11 cellular contexts compared by ENCODE assay signal in the genomic region with DNA sequence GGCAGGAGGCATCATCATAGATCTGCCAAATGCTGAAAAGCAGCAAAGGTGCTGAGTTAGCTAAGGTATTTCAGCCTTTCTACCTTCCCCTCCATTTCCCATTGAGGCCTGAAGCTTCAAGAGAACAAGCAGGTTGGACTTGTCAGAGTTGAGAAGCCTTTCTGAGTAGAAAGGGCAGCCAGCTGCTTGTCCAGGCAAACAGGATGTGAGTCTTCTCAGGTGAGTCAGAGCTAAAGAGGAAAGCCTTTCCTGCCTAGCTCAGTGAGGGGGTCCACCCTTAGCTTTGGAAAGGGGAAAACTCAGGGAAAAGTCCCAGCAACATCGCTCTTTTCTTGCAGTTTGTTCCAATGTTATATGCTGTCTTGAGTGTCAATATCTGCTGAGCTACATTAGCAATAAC. TPM values are rescaled to one million over a fixed set of nuclear protein-coding genes. Genes with fewer than 3 reads are reported as not detected.
DNase-seq lines count a peak whose midpoint lies in the region; ATAC-seq and TF ChIP-seq lines count a peak whose summit lies in the region.
"Had no signal": no experiment of that assay in that cellular context is flagged by ENCODE, and none has a peak within 500 bp of the region (broad histone marks: within the 10 kb centered on the region; RNA-seq: fewer than 3 reads in every experiment).

No MANE protein-coding gene starts in this region.

- H3K9me2 ChIP-seq in Karpas-422 (replicated peaks; ENCODE audit: insufficient read depth, low read length), result no peaks in the 10 kb centered on the region

- no peaks in the 10 kb centered on the region for H3K4me1 ChIP-seq in Karpas-422 (ENCODE audit: low read length)
- H3K4me1 ChIP-seq: right atrium auricular region had no signal

- ATAC-seq in GM18909 (IDR thresholded peaks at IDR 0.05; ENCODE audit: poor library complexity, unreplicated experiment), result no peak
- ATAC-seq: Right ventricle myocardium inferior had no signal

- no peak overlapping the region for H2AFZ ChIP-seq in Karpas-422 (ENCODE audit: low read length)

- TF ChIP-seq CTCF in AG10803 (conservative IDR thresholded peaks at IDR 0.05; ENCODE audit: low read length), result no peak

- H3K9me3 ChIP-seq in Karpas-422 (ENCODE audit: low read length), result no peaks in the 10 kb centered on the region
- H3K9me3 ChIP-seq: right atrium auricular region had no signal

- H3K4me3 Mint-ChIP-seq in activated CD4-positive, alpha-beta memory T cell treated with anti-CD3 and anti-CD28 coated beads, Interleukin-2, amount 10 ng/mL, durations not matched to agents 7 days and 5 days, result no peak overlapping the region
- H3K4me3 Mint-ChIP-seq: CD8-positive, alpha-beta memory T cell had no signal

- H3K9me3 Mint-ChIP-seq in activated CD4-positive, alpha-beta memory T cell treated with anti-CD3 and anti-CD28 coated beads, Interleukin-2, amount 10 ng/mL, durations not matched to agents 7 days and 5 days, result no peaks in the 10 kb centered on the region
- H3K9me3 Mint-ChIP-seq: CD8-positive, alpha-beta memory T cell had no signal

- H3K27me3 Mint-ChIP-seq in activated CD4-positive, alpha-beta memory T cell treated with anti-CD3 and anti-CD28 coated beads, Interleukin-2, amount 10 ng/mL, durations not matched to agents 7 days and 5 days, result peaks cover 2% of the 10 kb centered on the region

- peak; percentile 4 for DNase-seq in AG10803 (ENCODE audit: low read depth)
- peak; percentile 18 for DNase-seq in H4 (ENCODE audit: low spot score)
- DNase-seq in activated CD4-positive, alpha-beta memory T cell treated with anti-CD3 and anti-CD28 coated beads, Interleukin-2, amount 10 ng/mL, durations not matched to agents 7 days and 5 days, result no peak
- peak; percentile 57 for DNase-seq in iris pigment epithelial cell (ENCODE audit: low read depth)
- no peak for DNase-seq in Karpas-422
- DNase-seq in NCI-H1694 treated with DMSO at 0.1 percent for 48 hours (lab: John Stamatoyannopoulos, UW), result no peak
- DNase-seq in UCSD-AML1 (lab: John Stamatoyannopoulos, UW; ENCODE audit: unreplicated experiment), result no peak
- DNase-seq: CD8-positive, alpha-beta memory T cell had no signal

- no peaks in the 10 kb centered on the region for H3K79me2 ChIP-seq in Karpas-422 (ENCODE audit: low read length)

- POLR2A ChIA-PET in activated CD4-positive, alpha-beta memory T cell treated with anti-CD3 and anti-CD28 coated beads, Interleukin-2, amount 10 ng/mL, durations not matched to agents 7 days and 5 days (lab: Charles Lee), result interaction anchor here (0.6 to 1.3 kb wide), 2 partner anchors 23 to 35 kb away, joined by 3 read pairs; no protein-coding TSS in a partner anchor

- peaks cover 44% of the 10 kb centered on the region for H3K4me1 Mint-ChIP-seq in activated CD4-positive, alpha-beta memory T cell treated with anti-CD3 and anti-CD28 coated beads, Interleukin-2, amount 10 ng/mL, durations not matched to agents 7 days and 5 days

- H3K4me3 ChIP-seq in AG10803 (ENCODE audit: low read length) (no peak overlapping the region), Karpas-422 (ENCODE audit: low read length) (no peak overlapping the region)
- H3K4me3 ChIP-seq: right atrium auricular region had no signal

- H3K36me3 ChIP-seq in Karpas-422 (ENCODE audit: insufficient read depth, low read length), result no peaks in the 10 kb centered on the region
- H3K36me3 ChIP-seq: right atrium auricular region had no signal

- peak overlapping the region; percentile 34 for H3K27ac Mint-ChIP-seq in activated CD4-positive, alpha-beta memory T cell treated with anti-CD3 and anti-CD28 coated beads, Interleukin-2, amount 10 ng/mL, durations not matched to agents 7 days and 5 days

- H3K27me3 ChIP-seq in Karpas-422 (ENCODE audit: low read length), result no peaks in the 10 kb centered on the region
- H3K27me3 ChIP-seq: right atrium auricular region had no signal

- no peak overlapping the region for H3K9ac ChIP-seq in Karpas-422 (ENCODE audit: low read length)

- H3K36me3 Mint-ChIP-seq in activated CD4-positive, alpha-beta memory T cell treated with anti-CD3 and anti-CD28 coated beads, Interleukin-2, amount 10 ng/mL, durations not matched to agents 7 days and 5 days (ENCODE audit: low read depth), result no peaks in the 10 kb centered on the region

- H3K27ac ChIP-seq in Karpas-422 (ENCODE audit: low read length), result no peak overlapping the region

- no peak overlapping the region for H3K4me2 ChIP-seq in Karpas-422 (ENCODE audit: low read depth, low read length, poor library complexity, severe bottlenecking)

- CTCF ChIA-PET in activated CD4-positive, alpha-beta memory T cell treated with anti-CD3 and anti-CD28 coated beads, Interleukin-2, amount 10 ng/mL, durations not matched to agents 7 days and 5 days (lab: Charles Lee), result interaction anchor here (0.6 to 3.7 kb wide), 12 partner anchors 9 to 125 kb away, joined by 3 to 20 read pairs (median 4); partner anchors contain the start of gene MPZL2

- no peaks in the 10 kb centered on the region for H4K20me1 ChIP-seq in Karpas-422 (ENCODE audit: insufficient read depth, low read depth, low read length)

RNA-seq across cellular contexts. Expression of gene MPZL2, which starts 13.2 kb away (rescaled TPM):
- 1.0 and 1.7 TPM in 2 replicates for total RNA-seq in H4 (2014; rRNA removed; shearing (Covaris generic))
- total RNA-seq in activated CD4-positive, alpha-beta memory T cell treated with anti-CD3 and anti-CD28 coated beads, Interleukin-2, amount 10 ng/mL, durations not matched to agents 7 days and 5 days, result 1 to 10 TPM; 3.8 to 5.3 TPM
- total RNA-seq in Karpas-422 (2014; rRNA removed; shearing (Covaris generic); ENCODE audit: low replicate concordance), result not detected in 2 replicates

RNA-seq across cellular contexts. Expression of gene MPZL3, which starts 25.1 kb away (rescaled TPM):
- total RNA-seq in H4 (2014; rRNA removed; shearing (Covaris generic)), result 9.8 and 10.4 TPM in 2 replicates
- total RNA-seq in activated CD4-positive, alpha-beta memory T cell treated with anti-CD3 and anti-CD28 coated beads, Interleukin-2, amount 10 ng/mL, durations not matched to agents 7 days and 5 days, result 10 to 100 TPM; 34.0 to 34.9 TPM
- total RNA-seq in Karpas-422 (2014; rRNA removed; shearing (Covaris generic); ENCODE audit: low replicate concordance), result 2.7 and 7.0 TPM in 2 replicates

RNA-seq across cellular contexts. Expression of gene CD3E, which starts 27.2 kb away (rescaled TPM):
- not detected in 2 replicates for total RNA-seq in H4 (2014; rRNA removed; shearing (Covaris generic))
- total RNA-seq in activated CD4-positive, alpha-beta memory T cell treated with anti-CD3 and anti-CD28 coated beads, Interleukin-2, amount 10 ng/mL, durations not matched to agents 7 days and 5 days, result 100 to 1,000 TPM; 639 to 653 TPM
- 0.32 and 1.3 TPM in 2 replicates for total RNA-seq in Karpas-422 (2014; rRNA removed; shearing (Covaris generic); ENCODE audit: low replicate concordance)

RNA-seq across cellular contexts. Expression of gene JAML, which starts 52.5 kb away (rescaled TPM):
- not detected in 2 replicates for total RNA-seq in H4 (2014; rRNA removed; shearing (Covaris generic))
- 100 to 1,000 TPM; 102 to 103 TPM for total RNA-seq in activated CD4-positive, alpha-beta memory T cell treated with anti-CD3 and anti-CD28 coated beads, Interleukin-2, amount 10 ng/mL, durations not matched to agents 7 days and 5 days
- total RNA-seq in Karpas-422 (2014; rRNA removed; shearing (Covaris generic); ENCODE audit: low replicate concordance), result 5.4 and 9.1 TPM in 2 replicates

Comparison
In these comparisons a context has a peak if more than half of its experiments do, and no peak if none do; other contexts are left out.
1. DNase-seq: peak in AG10803 (single experiment), H4 (single experiment) and iris pigment epithelial cell (single experiment); none in activated CD4-positive, alpha-beta memory T cell treated with anti-CD3 and anti-CD28 coated beads, Interleukin-2, amount 10 ng/mL, durations not matched to agents 7 days and 5 days (single experiment), Karpas-422 (single experiment), NCI-H1694 treated with DMSO at 0.1 percent for 48 hours (single experiment) and UCSD-AML1 (single experiment).
2. RNA of gene CD3E, which starts 27.2 kb away (total RNA-seq): 639 to 653 TPM in activated CD4-positive, alpha-beta memory T cell treated with anti-CD3 and anti-CD28 coated beads, Interleukin-2, amount 10 ng/mL, durations not matched to agents 7 days and 5 days; 0.32 to 1.3 TPM in Karpas-422 and not detected in H4; every median in the first group is over 100 times any median in the second.